22 cellular contexts compared by ENCODE assay signal in genomic region chr6:110933913-110934312, GRCh38.
"Had no signal": no experiment of that assay in that cellular context is flagged by ENCODE, and none has a peak within 500 bp of the region (broad histone marks: within the 10 kb centered on the region; RNA-seq: fewer than 3 reads in every experiment).

No MANE protein-coding gene starts in this region.

- DNase-seq: effector CD4-positive, alpha-beta T cell; endodermal cell; foreskin melanocyte; heart left ventricle; hippocampal formation; left colon; left ventricle myocardium superior; mesendoderm; naive thymus-derived CD8-positive, alpha-beta T cell; psoas muscle; retina; sigmoid colon; stimulated activated CD4-positive, alpha-beta T cell treated with anti-CD3 and anti-CD28 coated beads, Interleukin-2, amount 100 ng/mL, for 24 hours; stimulated activated CD4-positive, alpha-beta T cell treated with anti-CD3 and anti-CD28 coated beads, Interleukin-4, amount 100 ng/mL, for 4 hours; stimulated activated naive CD8-positive, alpha-beta T cell treated with anti-CD3 and anti-CD28 coated beads, Interleukin-15, Interleukin-2, amounts not matched to agents 100 U/mL and 50 U/mL, for 24 hours; thyroid gland had no signal

- H3K27me3 ChIP-seq: heart left ventricle, neutrophil, sigmoid colon, suprapubic skin, thyroid gland had no signal

- FAIRE-seq: colon, urothelium cell line had no signal

- H3K9me3 Mint-ChIP-seq: endodermal cell; naive thymus-derived CD8-positive, alpha-beta T cell; type B pancreatic cell had no signal

- H3K36me3 ChIP-seq: heart left ventricle, neutrophil, sigmoid colon, suprapubic skin, thyroid gland had no signal

- H3K4me1 ChIP-seq: psoas muscle, sigmoid colon, suprapubic skin, thyroid gland had no signal

- H3K4me3 Mint-ChIP-seq: endodermal cell; naive thymus-derived CD8-positive, alpha-beta T cell; type B pancreatic cell had no signal

- H3K9me3 ChIP-seq: heart left ventricle, neutrophil, psoas muscle, sigmoid colon, suprapubic skin, thyroid gland had no signal

- H3K4me1 Mint-ChIP-seq: endodermal cell had no signal

- H3K36me3 Mint-ChIP-seq: naive thymus-derived CD8-positive, alpha-beta T cell; type B pancreatic cell had no signal

- H3K27me3 Mint-ChIP-seq: naive thymus-derived CD8-positive, alpha-beta T cell; type B pancreatic cell had no signal

- H3K27ac ChIP-seq: neutrophil, psoas muscle, sigmoid colon, skin epidermis, suprapubic skin, thyroid gland had no signal

- H3K27ac Mint-ChIP-seq: endodermal cell; naive thymus-derived CD8-positive, alpha-beta T cell; type B pancreatic cell had no signal

- H3K4me3 ChIP-seq: heart left ventricle, psoas muscle, sigmoid colon, skin epidermis, suprapubic skin, thyroid gland had no signal

- ATAC-seq: heart left ventricle; left ventricle myocardium superior; naive thymus-derived CD8-positive, alpha-beta T cell; psoas muscle; stimulated activated naive CD8-positive, alpha-beta T cell treated with anti-CD3 and anti-CD28 coated beads, Interleukin-15, Interleukin-2, amounts not matched to agents 100 U/mL and 50 U/mL, for 24 hours had no signal
